Comparison of ENCODE assay signal across 12 cellular contexts in genomic region chr17:17079336-17079735, GRCh38. TPM values are rescaled to one million over a fixed set of nuclear protein-coding genes. Genes with fewer than 3 reads are reported as not detected.
A peak's percentile ranks its signal among the peaks of the same experiment; 100 is the strongest.
DNase-seq lines count a peak whose midpoint lies in the region; ATAC-seq and TF ChIP-seq lines count a peak whose summit lies in the region.
"Had no signal": no experiment of that assay in that cellular context is flagged by ENCODE, and none has a peak within 500 bp of the region (broad histone marks: within the 10 kb centered on the region; RNA-seq: fewer than 3 reads in every experiment).

No MANE protein-coding gene starts in this region.

- in situ Hi-C loops in mammary epithelial cell (cut with MboI; ENCODE audit: low sequenced_read_pairs in 2 of 2), result no loop called here

- H2AFZ ChIP-seq in mammary epithelial cell (ENCODE audit: low read depth, low read length), result no peak overlapping the region

- peaks cover 8% of the 10 kb centered on the region for H4K20me1 ChIP-seq in mammary epithelial cell (ENCODE audit: insufficient read depth, low read length)

- 42% methylated on average over 4 of the region's 4 CpGs for WGBS in mammary epithelial cell (ENCODE audit: low coverage, missing lambda C conversion rate)

- H3K9me3 ChIP-seq in mammary epithelial cell (replicated peaks; ENCODE audit: insufficient read depth, low read length), result no peaks in the 10 kb centered on the region
- H3K9me3 ChIP-seq: ascending aorta had no signal

- CTCF ChIA-PET in Calu3 (lab: Charles Lee), result no interaction called here
- CTCF ChIA-PET in mammary epithelial cell (lab: Charles Lee; ENCODE audit: low non-redundant PET), result no interaction called here

- H3K4me1 Mint-ChIP-seq in Calu3 (ENCODE audit: low read depth, unreplicated experiment), result peaks cover 46% of the 10 kb centered on the region
- peaks cover 33% of the 10 kb centered on the region for H3K4me1 Mint-ChIP-seq in progenitor cell of endocrine pancreas (ENCODE audit: low read depth)

- peak overlapping the region; percentile 33 for H3K27ac Mint-ChIP-seq in Calu3 (ENCODE audit: unreplicated experiment)
- peak overlapping the region; percentile 88 for H3K27ac Mint-ChIP-seq in progenitor cell of endocrine pancreas
- H3K27ac Mint-ChIP-seq: activated B cell treated with CpG ODN at 0.5 μM for 24 hours had no signal

- BruUV-seq in Calu3 (replicated peaks; lab: Mats Ljungman, UMichigan) (no TSS peak), mammary epithelial cell (replicated peaks; lab: Mats Ljungman, UMichigan) (TSS peak; percentile 2)

- H3K4me1 ChIP-seq in mammary epithelial cell (ENCODE audit: insufficient read depth, low read length), result peaks cover 19% of the 10 kb centered on the region

- intact Hi-C loops in Calu3 (cut with micrococcal nuclease; ENCODE audit: unreplicated experiment), result no loop called here
- intact Hi-C loops in mammary epithelial cell (cut with micrococcal nuclease), result loop anchor here (10.0 kb wide), 1 partner anchor 75 kb away; no protein-coding TSS in a partner anchor
- intact Hi-C loops in left ventricle myocardium superior (cut with micrococcal nuclease), result no loop called here

- H3K4me3 ChIP-seq in mammary epithelial cell (replicated peaks in 1 of 3; ENCODE audit: insufficient read depth in 1 of 3, low read depth in 2 of 3, low read length in 3 of 3), result no peak overlapping the region
- H3K4me3 ChIP-seq: ascending aorta had no signal

- peaks cover 28% of the 10 kb centered on the region for H3K36me3 ChIP-seq in mammary epithelial cell (ENCODE audit: insufficient read depth, low read length)

- no peaks in the 10 kb centered on the region for H3K27me3 ChIP-seq in mammary epithelial cell (ENCODE audit: insufficient read depth, low read length)
- H3K27me3 ChIP-seq: ascending aorta had no signal

- H3K36me3 Mint-ChIP-seq in Calu3 (ENCODE audit: insufficient read depth, unreplicated experiment) (peaks cover 63% of the 10 kb centered on the region), progenitor cell of endocrine pancreas (ENCODE audit: insufficient read depth) (peaks cover 6% of the 10 kb centered on the region)

- H3K4me3 Mint-ChIP-seq in Calu3 (ENCODE audit: low read depth, unreplicated experiment), result no peak overlapping the region
- H3K4me3 Mint-ChIP-seq in progenitor cell of endocrine pancreas (ENCODE audit: low read depth), result no peak overlapping the region
- H3K4me3 Mint-ChIP-seq: activated B cell treated with CpG ODN at 0.5 μM for 24 hours had no signal

- H3K27ac ChIP-seq in mammary epithelial cell (ENCODE audit: insufficient read depth, low read depth, low read length), result no peak overlapping the region
- H3K27ac ChIP-seq: ascending aorta had no signal

- peaks cover 98% of the 10 kb centered on the region for H3K79me2 ChIP-seq in mammary epithelial cell (ENCODE audit: insufficient read depth, low read length)

- H3K4me2 ChIP-seq in mammary epithelial cell (ENCODE audit: insufficient read depth, low read depth, low read length), result no peak overlapping the region

- no peak for TF ChIP-seq CTCF in Calu3 (IDR thresholded peaks at IDR 0.05; ENCODE audit: unreplicated experiment)
- no peak for TF ChIP-seq CTCF in mammary epithelial cell (conservative IDR thresholded peaks at IDR 0.05 in 1 of 2, IDR thresholded peaks at IDR 0.05 in 1 of 2; ENCODE audit: extremely low read depth in 1 of 2, insufficient read depth in 1 of 2, low read depth in 1 of 2, low read length in 2 of 2)
- TF ChIP-seq CTCF in progenitor cell of endocrine pancreas (IDR thresholded peaks at IDR 0.05; ENCODE audit: unreplicated experiment), result no peak

- H3K27me3 Mint-ChIP-seq in Calu3 (ENCODE audit: unreplicated experiment) (no peaks in the 10 kb centered on the region), progenitor cell of endocrine pancreas (no peaks in the 10 kb centered on the region)
- H3K27me3 Mint-ChIP-seq: activated B cell treated with CpG ODN at 0.5 μM for 24 hours had no signal

- H3K9ac ChIP-seq in mammary epithelial cell (ENCODE audit: insufficient read depth, low read length), result no peak overlapping the region

- DNase-seq in Calu3 (no peak), mammary epithelial cell (no peak), left ventricle myocardium superior (no peak), progenitor cell of endocrine pancreas (ENCODE audit: low spot score, unreplicated experiment) (no peak), NCI-H2196 treated with DMSO at 0.1 percent for 48 hours (lab: John Stamatoyannopoulos, UW; ENCODE audit: unreplicated experiment) (no peak), NCI-H510A treated with DMSO at 0.1 percent for 48 hours (lab: John Stamatoyannopoulos, UW) (no peak), NCI-H748 (lab: John Stamatoyannopoulos, UW; ENCODE audit: unreplicated experiment) (no peak)
- no peak for DNase-seq in stimulated activated CD4-positive, alpha-beta T cell treated with anti-CD3 and anti-CD28 coated beads, Interleukin-15, amount 100 ng/mL, for 24 hours
- DNase-seq: activated B cell treated with CpG ODN at 0.5 μM for 24 hours; NCI-H2029; NK-92 treated with Interleukin-12 subunit alpha and Interleukin-12 subunit beta, amount 100 ng/mL, for 24 hours had no signal

- ATAC-seq in left ventricle myocardium superior, result peak; percentile 63

- H3K9me3 Mint-ChIP-seq in Calu3 (ENCODE audit: low read depth, unreplicated experiment) (no peaks in the 10 kb centered on the region), progenitor cell of endocrine pancreas (ENCODE audit: low read depth) (no peaks in the 10 kb centered on the region)
- H3K9me3 Mint-ChIP-seq: activated B cell treated with CpG ODN at 0.5 μM for 24 hours had no signal

- dilution Hi-C loops in mammary epithelial cell (cut with HindIII; ENCODE audit: low sequenced_read_pairs), result no loop called here

RNA-seq across cellular contexts. Expression of gene MPRIP, which starts 37.1 kb away (rescaled TPM):
- total RNA-seq in Calu3 (2022) (338 and 423 TPM in 2 replicates), mammary epithelial cell (100 to 1,000 TPM; 168 to 352 TPM), left ventricle myocardium superior (335 TPM), progenitor cell of endocrine pancreas (180 and 195 TPM in 2 replicates)
- polyA plus RNA-seq in mammary epithelial cell, result 171 TPM
- polyA minus RNA-seq in mammary epithelial cell, result 766 TPM
